ENCODE assay signal across 8 cellular contexts in the genomic region with DNA sequence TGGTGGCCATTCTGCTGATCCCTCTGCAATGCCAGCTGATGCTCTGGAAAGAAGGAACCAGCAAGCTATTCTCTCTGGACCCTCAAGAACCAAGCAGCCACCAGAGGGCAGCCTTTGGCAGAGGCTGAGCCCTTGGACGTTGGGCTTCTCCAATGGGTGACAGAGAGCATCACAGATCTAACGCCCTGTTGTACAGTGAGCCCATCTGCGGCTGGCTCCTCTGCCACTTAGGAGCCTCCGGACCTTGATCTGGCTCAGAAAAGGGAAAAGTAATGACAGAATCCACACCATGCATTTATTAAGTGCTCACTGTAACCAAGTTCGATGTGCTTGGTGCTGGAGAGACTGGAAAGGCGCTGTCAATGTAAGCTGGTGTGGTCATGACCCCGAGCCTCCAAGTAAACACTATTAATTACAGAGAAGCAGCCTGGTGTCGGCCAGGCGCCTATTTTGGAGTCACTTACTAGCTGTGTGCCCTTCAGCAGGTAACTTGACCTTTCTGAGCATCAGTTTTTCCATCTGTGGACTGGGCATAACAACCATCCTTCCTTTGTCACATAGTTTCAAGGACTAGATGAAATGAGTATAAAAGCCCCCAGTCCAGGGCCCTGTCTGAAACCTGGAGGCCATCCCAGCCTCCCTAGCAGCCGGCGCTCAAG. TPM values are rescaled to one million over a fixed set of nuclear protein-coding genes. Genes with fewer than 3 reads are reported as not detected.
DNase-seq lines count a peak whose midpoint lies in the region; ATAC-seq and TF ChIP-seq lines count a peak whose summit lies in the region.

No MANE protein-coding gene starts in this region.

- peak overlapping the region; percentile 78 for H3K27ac Mint-ChIP-seq in activated naive CD8-positive, alpha-beta T cell

- H3F3A ChIP-seq in SU-DHL-6 (ENCODE audit: insufficient read depth), result no peaks in the 10 kb centered on the region

- H3K79me2 ChIP-seq in SU-DHL-6 (ENCODE audit: insufficient read depth, low read length), result no peaks in the 10 kb centered on the region

- H3K4me1 Mint-ChIP-seq in activated naive CD8-positive, alpha-beta T cell (ENCODE audit: low read depth), result peaks cover 44% of the 10 kb centered on the region

- no peaks in the 10 kb centered on the region for H3K27me3 Mint-ChIP-seq in activated naive CD8-positive, alpha-beta T cell

- no peak overlapping the region for H3K4me3 Mint-ChIP-seq in activated naive CD8-positive, alpha-beta T cell

- H3K4me3 ChIP-seq in SU-DHL-6 (ENCODE audit: insufficient read depth, low read length, poor library complexity, severe bottlenecking) (no peak overlapping the region), upper lobe of right lung (no peak overlapping the region)

- H3K9me2 ChIP-seq in SU-DHL-6 (replicated peaks; ENCODE audit: insufficient read depth, low read length), result no peaks in the 10 kb centered on the region

- H3K9me3 Mint-ChIP-seq in activated naive CD8-positive, alpha-beta T cell (ENCODE audit: low read depth), result no peaks in the 10 kb centered on the region

- H3K9ac ChIP-seq in SU-DHL-6 (ENCODE audit: low read length), result no peak overlapping the region

- peak; percentile 81 for DNase-seq in GM10248 (ENCODE audit: extremely low spot score)
- DNase-seq in NCI-H1436 treated with DMSO at 0.1 percent for 48 hours (lab: John Stamatoyannopoulos, UW), result peak; percentile 1
- peak; percentile 92 for DNase-seq in Right ventricle myocardium inferior (ENCODE audit: missing footprints)
- peak; percentile 97 for DNase-seq in posterior vena cava (ENCODE audit: low spot score)
- DNase-seq in upper lobe of right lung, result peak; percentile 90

- peaks cover 16% of the 10 kb centered on the region for H3K4me1 ChIP-seq in upper lobe of right lung

- POLR2A ChIA-PET in GM10248 (lab: Yijun Ruan, JAX), result no interaction called here

- H3K4me2 ChIP-seq in SU-DHL-6 (ENCODE audit: low read depth, low read length, poor library complexity, severe bottlenecking), result no peak overlapping the region

- no peak overlapping the region for H2AFZ ChIP-seq in SU-DHL-6 (ENCODE audit: low read depth, low read length, severe bottlenecking)

- no peaks in the 10 kb centered on the region for H3K27me3 ChIP-seq in SU-DHL-6 (ENCODE audit: low read length)
- H3K27me3 ChIP-seq in upper lobe of right lung, result no peaks in the 10 kb centered on the region

- CTCF ChIA-PET in GM10248 (lab: Yijun Ruan, JAX), result interaction anchor here (0.6 to 12.7 kb wide), 39 partner anchors 10 to 769 kb away, joined by 3 to 313 read pairs (median 4); no protein-coding TSS in a partner anchor

- intact Hi-C loops in Right ventricle myocardium inferior (cut with DNase I) (loop anchor here (1.0 kb wide), 3 partner anchors 23 to 113 kb away; no protein-coding TSS in a partner anchor), posterior vena cava (cut with DNase I) (no loop called here), upper lobe of right lung (cut with DNase I) (no loop called here)

- no peak overlapping the region for H3K27ac ChIP-seq in SU-DHL-6 (ENCODE audit: low read depth, low read length)
- no peak overlapping the region for H3K27ac ChIP-seq in upper lobe of right lung

- peak; percentile 85 for ATAC-seq in Right ventricle myocardium inferior
- ATAC-seq in upper lobe of right lung, result peak; percentile 93
- ATAC-seq in GM19397 (IDR thresholded peaks at IDR 0.05; ENCODE audit: unreplicated experiment), result no peak

- H3K36me3 Mint-ChIP-seq in activated naive CD8-positive, alpha-beta T cell, result peaks cover 9% of the 10 kb centered on the region

- H3K9me3 ChIP-seq in SU-DHL-6 (ENCODE audit: insufficient read depth, low read length) (no peaks in the 10 kb centered on the region), upper lobe of right lung (no peaks in the 10 kb centered on the region)

- H4K20me1 ChIP-seq in SU-DHL-6 (ENCODE audit: low read depth, low read length), result no peaks in the 10 kb centered on the region

- peak; percentile 92 for TF ChIP-seq CTCF in GM10248 (IDR thresholded peaks at IDR 0.05; ENCODE audit: control extremely low read depth, extremely low read depth, low read depth, missing control alignments)
- TF ChIP-seq CTCF in SU-DHL-6 (IDR thresholded peaks at IDR 0.05; ENCODE audit: insufficient read depth, low read length, poor library complexity, severe bottlenecking), result peak; percentile 81
- peak; percentile 85 for TF ChIP-seq CTCF in upper lobe of right lung (IDR thresholded peaks at IDR 0.05)

- H3K36me3 ChIP-seq in SU-DHL-6 (ENCODE audit: low read length), result no peaks in the 10 kb centered on the region
- peaks cover 29% of the 10 kb centered on the region for H3K36me3 ChIP-seq in upper lobe of right lung

RNA-seq across cellular contexts. Expression of a gene that starts 34.9 kb away (rescaled TPM):
- total RNA-seq in Right ventricle myocardium inferior, result 49.3 TPM
- total RNA-seq in posterior vena cava, result 100 to 1,000 TPM; 108 to 120 TPM
- 108 TPM for total RNA-seq in upper lobe of right lung

Comparison
In these comparisons a context has a peak if more than half of its experiments do, and no peak if none do; other contexts are left out.
1. DNase-seq: peak in every context shown above with its lines; median percentile 97 in posterior vena cava; 92 in Right ventricle myocardium inferior; 90 in upper lobe of right lung; 81 in GM10248; 1 in NCI-H1436 treated with DMSO at 0.1 percent for 48 hours.